Comparison of ENCODE assay signal across 35 cellular contexts in the genomic region with DNA sequence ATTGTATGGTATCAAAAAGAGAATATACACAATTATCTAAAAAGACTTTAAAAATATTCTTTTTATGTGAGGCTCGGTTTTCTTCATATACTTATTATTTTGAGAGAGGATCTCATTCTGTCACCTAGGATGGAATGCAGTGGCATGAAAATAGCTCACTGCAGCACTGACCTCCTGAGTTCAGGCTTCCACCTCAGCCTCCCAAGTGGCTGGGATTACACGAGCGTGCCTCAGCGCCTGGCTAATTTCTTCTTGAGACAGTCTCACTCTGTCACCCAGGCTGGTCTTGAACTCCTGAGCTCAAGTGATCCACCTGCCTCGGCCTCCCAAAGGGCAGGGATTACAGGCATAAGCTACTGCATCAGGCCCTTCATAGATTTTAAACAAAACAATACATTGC.
"Had no signal": no experiment of that assay in that cellular context is flagged by ENCODE, and none has a peak within 500 bp of the region (broad histone marks: within the 10 kb centered on the region; RNA-seq: fewer than 3 reads in every experiment).

No MANE protein-coding gene starts in this region.

- H3K27ac Mint-ChIP-seq: activated CD4-positive, alpha-beta memory T cell treated with anti-CD3 and anti-CD28 coated beads for 36 hours; activated CD4-positive, alpha-beta T cell treated with anti-CD3 and anti-CD28 coated beads for 36 hours; activated naive CD8-positive, alpha-beta T cell; activated naive CD8-positive, alpha-beta T cell treated with anti-CD3 and anti-CD28 coated beads, Interleukin-2, amount 50 U/mL, for 24 hours; activated T-helper 1 cell treated with anti-CD3 and anti-CD28 coated beads, Interleukin-12 subunit alpha, Interleukin-12 subunit beta, Interleukin-2, Interleukin-4 antibody, amounts not matched to agents 30 ng/mL and 10 ng/mL and 1 ng/mL, durations not matched to agents 14 hours and 24 hours and 36 hours had no signal

- H3K9me3 Mint-ChIP-seq: activated CD4-positive, alpha-beta memory T cell treated with anti-CD3 and anti-CD28 coated beads for 36 hours; activated naive CD4-positive, alpha-beta T cell treated with anti-CD3 and anti-CD28 coated beads, Interleukin-2, amount 10 ng/mL, durations not matched to agents 7 days and 5 days; activated T-cell treated with anti-CD3 and anti-CD28 coated beads, Interleukin-2, amount 50 U/mL, for 4 hours; activated T-helper 1 cell treated with anti-CD3 and anti-CD28 coated beads, Interleukin-12 subunit alpha, Interleukin-12 subunit beta, Interleukin-2, Interleukin-4 antibody, amounts not matched to agents 30 ng/mL and 10 ng/mL and 1 ng/mL, durations not matched to agents 14 hours and 24 hours and 36 hours; brain; central memory CD8-positive, alpha-beta T cell had no signal

- H3K4me3 Mint-ChIP-seq: activated CD4-positive, alpha-beta memory T cell treated with anti-CD3 and anti-CD28 coated beads for 36 hours; activated CD4-positive, alpha-beta T cell treated with anti-CD3 and anti-CD28 coated beads for 36 hours; activated naive CD4-positive, alpha-beta T cell treated with anti-CD3 and anti-CD28 coated beads, Interleukin-2, amount 10 ng/mL, durations not matched to agents 7 days and 5 days; activated naive CD8-positive, alpha-beta T cell; activated naive CD8-positive, alpha-beta T cell treated with anti-CD3 and anti-CD28 coated beads, Interleukin-2, amount 50 U/mL, for 24 hours; activated T-cell treated with anti-CD3 and anti-CD28 coated beads, Interleukin-2, amount 50 U/mL, for 4 hours; activated T-helper 1 cell treated with anti-CD3 and anti-CD28 coated beads, Interleukin-12 subunit alpha, Interleukin-12 subunit beta, Interleukin-2, Interleukin-4 antibody, amounts not matched to agents 30 ng/mL and 10 ng/mL and 1 ng/mL, durations not matched to agents 14 hours and 24 hours and 36 hours; brain; central memory CD8-positive, alpha-beta T cell had no signal

- H3K27me3 ChIP-seq: Peyer's patch, SJCRH30 had no signal

- H3K4me1 ChIP-seq: Peyer's patch, SJCRH30 had no signal

- H3K4me3 ChIP-seq: Peyer's patch, SJCRH30, SK-N-MC had no signal

- DNase-seq: activated CD4-positive, alpha-beta memory T cell treated with anti-CD3 and anti-CD28 coated beads for 36 hours; activated CD4-positive, alpha-beta T cell treated with anti-CD3 and anti-CD28 coated beads for 36 hours; activated CD4-positive, alpha-beta T cell treated with anti-CD3 and anti-CD28 coated beads, Interleukin-2, amount 50 U/mL, for 1 hour; activated CD8-positive, alpha-beta memory T cell treated with anti-CD3 and anti-CD28 coated beads, Interleukin-2, amount 50 U/mL, for 4 hours; activated naive CD4-positive, alpha-beta T cell treated with anti-CD3 and anti-CD28 coated beads, Interleukin-2, amount 10 ng/mL, durations not matched to agents 7 days and 5 days; activated naive CD8-positive, alpha-beta T cell treated with anti-CD3 and anti-CD28 coated beads, Interleukin-2, amount 50 U/mL, for 24 hours; activated T-cell treated with anti-CD3 and anti-CD28 coated beads for 4 hours; activated T-cell treated with anti-CD3 and anti-CD28 coated beads, Interleukin-2, amount 50 U/mL, for 4 hours; anterior cingulate cortex; Kasumi-1; KG1; MM.1S; MV-4-11; NCI-H1092; NCI-H1417; NCI-H146; NCI-H187; NCI-H2029 treated with DMSO at 0.1 percent for 48 hours; NCI-H2107; NCI-H2171; NCI-H510A; NCI-H526; NCI-H748 treated with DMSO at 0.1 percent for 48 hours; NK-92 treated with Interleukin-12 subunit alpha and Interleukin-12 subunit beta, amount 100 ng/mL, for 24 hours; PC-3; Peyer's patch; RPMI8226; SHP77; SJCRH30; T1000 had no signal

- H3K27me3 Mint-ChIP-seq: activated CD4-positive, alpha-beta memory T cell treated with anti-CD3 and anti-CD28 coated beads for 36 hours; activated CD4-positive, alpha-beta T cell treated with anti-CD3 and anti-CD28 coated beads for 36 hours; activated naive CD4-positive, alpha-beta T cell treated with anti-CD3 and anti-CD28 coated beads, Interleukin-2, amount 10 ng/mL, durations not matched to agents 7 days and 5 days; activated naive CD8-positive, alpha-beta T cell; activated naive CD8-positive, alpha-beta T cell treated with anti-CD3 and anti-CD28 coated beads, Interleukin-2, amount 50 U/mL, for 24 hours; central memory CD8-positive, alpha-beta T cell had no signal

- H3K9me3 ChIP-seq: Peyer's patch, SJCRH30 had no signal

- H3K27ac ChIP-seq: Peyer's patch, SJCRH30, SK-N-MC had no signal

- ATAC-seq: activated CD4-positive, alpha-beta T cell treated with anti-CD3 and anti-CD28 coated beads for 36 hours; activated naive CD8-positive, alpha-beta T cell treated with anti-CD3 and anti-CD28 coated beads, Interleukin-2, amount 50 U/mL, for 24 hours; activated T-cell treated with anti-CD3 and anti-CD28 coated beads, Interleukin-2, amount 50 U/mL, for 4 hours; PC-3 had no signal
